2 cellular contexts compared by ENCODE assay signal in the genomic region with DNA sequence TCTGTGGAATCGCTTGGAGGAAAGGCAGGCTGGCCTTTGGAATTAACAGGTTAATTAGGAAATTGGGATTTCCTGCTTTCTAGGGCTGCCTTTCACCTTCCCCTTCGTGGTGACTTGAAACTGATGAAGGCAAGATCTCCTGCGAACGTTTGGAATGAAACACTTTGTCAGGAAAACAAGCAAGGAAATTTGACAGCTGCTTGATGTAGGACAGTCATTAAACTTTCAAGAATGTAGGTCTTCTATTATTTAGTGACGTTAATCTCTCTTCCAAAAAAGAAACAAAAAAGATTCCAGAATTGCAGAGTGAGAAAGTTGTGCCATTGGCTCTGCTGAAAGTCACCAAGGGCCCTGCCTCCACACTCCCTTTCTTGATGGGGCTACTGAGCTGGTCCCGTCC.
TF ChIP-seq lines count a peak whose summit lies in the region.

No MANE protein-coding gene starts in this region.

TF ChIP-seq in SK-N-SH, 30 proteins besides CTCF, POLR2A, EP300 and RAD21 (continued from another document):
- TF ChIP-seq, protein P1, sequence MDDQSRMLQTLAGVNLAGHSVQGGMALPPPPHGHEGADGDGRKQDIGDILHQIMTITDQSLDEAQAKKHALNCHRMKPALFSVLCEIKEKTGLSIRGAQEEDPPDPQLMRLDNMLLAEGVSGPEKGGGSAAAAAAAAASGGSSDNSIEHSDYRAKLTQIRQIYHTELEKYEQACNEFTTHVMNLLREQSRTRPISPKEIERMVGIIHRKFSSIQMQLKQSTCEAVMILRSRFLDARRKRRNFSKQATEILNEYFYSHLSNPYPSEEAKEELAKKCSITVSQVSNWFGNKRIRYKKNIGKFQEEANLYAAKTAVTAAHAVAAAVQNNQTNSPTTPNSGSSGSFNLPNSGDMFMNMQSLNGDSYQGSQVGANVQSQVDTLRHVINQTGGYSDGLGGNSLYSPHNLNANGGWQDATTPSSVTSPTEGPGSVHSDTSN (IDR thresholded peaks at IDR 0.05) = no peak
- TF ChIP-seq EZH2phosphoT487 (IDR thresholded peaks at IDR 0.05; ENCODE audit: borderline replicate concordance, low read depth) (no peak), TEAD4 (IDR thresholded peaks at IDR 0.05; ENCODE audit: borderline replicate concordance, insufficient read depth) (no peak), ELF1 (IDR thresholded peaks at IDR 0.05) (no peak), MXI1 (IDR thresholded peaks at IDR 0.05; ENCODE audit: low read depth, low read length) (no peak), USF1 (IDR thresholded peaks at IDR 0.05; ENCODE audit: borderline replicate concordance, low read depth) (no peak), SIN3A (IDR thresholded peaks at IDR 0.05; ENCODE audit: borderline replicate concordance, low read depth, low read length) (no peak), CHD2 (IDR thresholded peaks at IDR 0.05; ENCODE audit: low read length, partially characterized antibody) (no peak), TCF12 (IDR thresholded peaks at IDR 0.05) (no peak)

TF ChIP-seq in SK-N-SH treated with all-trans-retinoic acid at 6 μM for 48 hours, 23 proteins besides CTCF, POLR2A, EP300 and RAD21 (continued from another document):
- TF ChIP-seq POU6F1 (CRISPR knock-in tag; IDR thresholded peaks at IDR 0.05; ENCODE audit: borderline replicate concordance, low read depth) (no peak), RARB (CRISPR knock-in tag; IDR thresholded peaks at IDR 0.05) (no peak), SNAI2 (CRISPR knock-in tag; IDR thresholded peaks at IDR 0.05) (no peak), GLIS3 (CRISPR knock-in tag; IDR thresholded peaks at IDR 0.05) (no peak), CSRNP3 (CRISPR knock-in tag; IDR thresholded peaks at IDR 0.05) (no peak), OSR1 (CRISPR knock-in tag; IDR thresholded peaks at IDR 0.05) (no peak), ZNF70 (CRISPR knock-in tag; IDR thresholded peaks at IDR 0.05) (no peak), ZFP30 (CRISPR knock-in tag; IDR thresholded peaks at IDR 0.05) (no peak), ZNF565 (CRISPR knock-in tag; conservative IDR thresholded peaks at IDR 0.05; ENCODE audit: low read depth) (no peak), CSDC2 (CRISPR knock-in tag; IDR thresholded peaks at IDR 0.05) (no peak), ZNF8 (CRISPR knock-in tag; IDR thresholded peaks at IDR 0.05) (no peak)
- TF ChIP-seq, protein P2, sequence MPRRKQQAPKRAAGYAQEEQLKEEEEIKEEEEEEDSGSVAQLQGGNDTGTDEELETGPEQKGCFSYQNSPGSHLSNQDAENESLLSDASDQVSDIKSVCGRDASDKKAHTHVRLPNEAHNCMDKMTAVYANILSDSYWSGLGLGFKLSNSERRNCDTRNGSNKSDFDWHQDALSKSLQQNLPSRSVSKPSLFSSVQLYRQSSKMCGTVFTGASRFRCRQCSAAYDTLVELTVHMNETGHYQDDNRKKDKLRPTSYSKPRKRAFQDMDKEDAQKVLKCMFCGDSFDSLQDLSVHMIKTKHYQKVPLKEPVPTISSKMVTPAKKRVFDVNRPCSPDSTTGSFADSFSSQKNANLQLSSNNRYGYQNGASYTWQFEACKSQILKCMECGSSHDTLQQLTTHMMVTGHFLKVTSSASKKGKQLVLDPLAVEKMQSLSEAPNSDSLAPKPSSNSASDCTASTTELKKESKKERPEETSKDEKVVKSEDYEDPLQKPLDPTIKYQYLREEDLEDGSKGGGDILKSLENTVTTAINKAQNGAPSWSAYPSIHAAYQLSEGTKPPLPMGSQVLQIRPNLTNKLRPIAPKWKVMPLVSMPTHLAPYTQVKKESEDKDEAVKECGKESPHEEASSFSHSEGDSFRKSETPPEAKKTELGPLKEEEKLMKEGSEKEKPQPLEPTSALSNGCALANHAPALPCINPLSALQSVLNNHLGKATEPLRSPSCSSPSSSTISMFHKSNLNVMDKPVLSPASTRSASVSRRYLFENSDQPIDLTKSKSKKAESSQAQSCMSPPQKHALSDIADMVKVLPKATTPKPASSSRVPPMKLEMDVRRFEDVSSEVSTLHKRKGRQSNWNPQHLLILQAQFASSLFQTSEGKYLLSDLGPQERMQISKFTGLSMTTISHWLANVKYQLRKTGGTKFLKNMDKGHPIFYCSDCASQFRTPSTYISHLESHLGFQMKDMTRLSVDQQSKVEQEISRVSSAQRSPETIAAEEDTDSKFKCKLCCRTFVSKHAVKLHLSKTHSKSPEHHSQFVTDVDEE (CRISPR knock-in tag; IDR thresholded peaks at IDR 0.05) = no peak
